ENCODE assay signal across 18 cellular contexts in genomic region chrX:40388441-40388840, GRCh38.
DNase-seq lines count a peak whose midpoint lies in the region; ATAC-seq and TF ChIP-seq lines count a peak whose summit lies in the region.
"Had no signal": no experiment of that assay in that cellular context is flagged by ENCODE, and none has a peak within 500 bp of the region (broad histone marks: within the 10 kb centered on the region; RNA-seq: fewer than 3 reads in every experiment).

No MANE protein-coding gene starts in this region.

- no peaks in the 10 kb centered on the region for H4K20me1 ChIP-seq in PC-3 (ENCODE audit: low read length)
- H4K20me1 ChIP-seq: BLaER1 had no signal

- no peak overlapping the region for H3K9ac ChIP-seq in PC-3 (ENCODE audit: low read length)
- H3K9ac ChIP-seq: BLaER1 had no signal

- no peak for ATAC-seq in PC-3
- peak; percentile 49 for ATAC-seq in left colon
- ATAC-seq in HG03439 (IDR thresholded peaks at IDR 0.05; ENCODE audit: unreplicated experiment) = no peak
- ATAC-seq: GM12878, HCT116 had no signal

- no peak overlapping the region for H3K4me3 ChIP-seq in PC-3 (ENCODE audit: low read length)
- H3K4me3 ChIP-seq in thyroid gland (replicated peaks in 1 of 3) = no peak overlapping the region
- H3K4me3 ChIP-seq: BLaER1, GM12878 had no signal

- H2AFZ ChIP-seq in PC-3 (ENCODE audit: low read length) = no peak overlapping the region

- CTCF ChIA-PET in PC-3 (lab: Charles Lee) = no interaction called here

- TF ChIP-seq POLR2A in thyroid gland (IDR thresholded peaks at IDR 0.05) = no peak

- intact Hi-C loops in PC-3 (cut with micrococcal nuclease) = no loop called here
- intact Hi-C loops in left colon (cut with DNase I, micrococcal nuclease) = no loop called here
- intact Hi-C loops in thyroid gland (cut with DNase I) = no loop called here

- H3K27ac ChIP-seq in PC-3 (ENCODE audit: low read length) = no peak overlapping the region
- peak overlapping the region; percentile 71 to 76 (median 73) for H3K27ac ChIP-seq in thyroid gland
- H3K27ac ChIP-seq: 22Rv1, BLaER1, HL-60 had no signal

- H3K4me1 ChIP-seq in PC-3 (ENCODE audit: insufficient read depth, low read length) = 0 out of 2 replicates have a peak, but pooled peaks cover 5% of the 10 kb centered on the region
- peaks cover 5 to 6% of the 10 kb centered on the region in 2 donors for H3K4me1 ChIP-seq in thyroid gland

- H3K36me3 ChIP-seq in PC-3 (ENCODE audit: low read depth, low read length) (no peaks in the 10 kb centered on the region), thyroid gland (no peaks in the 10 kb centered on the region)
- H3K36me3 ChIP-seq: BLaER1 had no signal

- H3K9me3 ChIP-seq in PC-3 (ENCODE audit: low read length) = no peaks in the 10 kb centered on the region
- H3K9me3 ChIP-seq in thyroid gland = no peaks in the 10 kb centered on the region

- no peaks in the 10 kb centered on the region for H3K9me2 ChIP-seq in PC-3 (replicated peaks; ENCODE audit: low read length)

- WGBS in thyroid gland, 2 donors = 84 to 90% methylated on average over 5 of the region's 5 CpGs

- POLR2A ChIA-PET in PC-3 (lab: Charles Lee; ENCODE audit: unreplicated experiment) = no interaction called here

- BruUV-seq in PC-3 (replicated peaks; lab: Mats Ljungman, UMichigan) = no TSS peak

- H3F3A ChIP-seq in PC-3 (ENCODE audit: low read length, unreplicated experiment) = no peaks in the 10 kb centered on the region

- TF ChIP-seq CTCF in PC-3 (conservative IDR thresholded peaks at IDR 0.05; ENCODE audit: low read depth, low read length) (no peak), thyroid gland (IDR thresholded peaks at IDR 0.05) (no peak)

- no peaks in the 10 kb centered on the region for H3K79me2 ChIP-seq in PC-3 (ENCODE audit: low read length)

- no peaks in the 10 kb centered on the region for H3K27me3 ChIP-seq in PC-3 (ENCODE audit: low read length)
- no peaks in the 10 kb centered on the region for H3K27me3 ChIP-seq in thyroid gland
- H3K27me3 ChIP-seq: BLaER1 had no signal

- H3K4me2 ChIP-seq in PC-3 (ENCODE audit: low read length) = no peak overlapping the region
- H3K4me2 ChIP-seq: BLaER1 had no signal

- DNase-seq in DMS53 (lab: John Stamatoyannopoulos, UW) (peak; percentile 19), DMS53 treated with DMSO at 0.1 percent for 48 hours (lab: John Stamatoyannopoulos, UW; ENCODE audit: unreplicated experiment) (no peak), PC-3 (peak; percentile 31), left colon (no peak), thyroid gland (no peak)
- no peak for DNase-seq in stimulated activated CD4-positive, alpha-beta T cell treated with anti-CD3 and anti-CD28 coated beads, Interleukin-4, amount 100 ng/mL, for 1 hour
- DNase-seq: CD4-positive, alpha-beta memory T cell; DND-41; EL; GOT3; H7; HFFc6 had no signal

Comparison
In these comparisons a context has a peak if more than half of its experiments do, and no peak if none do; other contexts are left out.
1. DNase-seq: peak in DMS53 (single experiment) and PC-3 (single experiment); none in DMS53 treated with DMSO at 0.1 percent for 48 hours (single experiment), left colon (0 of 2), thyroid gland (0 of 2) and stimulated activated CD4-positive, alpha-beta T cell treated with anti-CD3 and anti-CD28 coated beads, Interleukin-4, amount 100 ng/mL, for 1 hour (single experiment).